Comparison of ENCODE assay signal across 1 cellular context in genomic region chr12:110109037-110109836, GRCh38.
A peak's percentile ranks its signal among the peaks of the same experiment; 100 is the strongest.
TF ChIP-seq lines count a peak whose summit lies in the region.

No MANE protein-coding gene starts in this region.

TF ChIP-seq in A549, 52 proteins besides CTCF, POLR2A, EP300 and RAD21 (continued from another document):
- TF ChIP-seq PBX3 (IDR thresholded peaks at IDR 0.05): peak; percentile 55
- peak; percentile 86 for TF ChIP-seq RARB (CRISPR knock-in tag; IDR thresholded peaks at IDR 0.05)
- peak; percentile 38 for TF ChIP-seq SMC3 (IDR thresholded peaks at IDR 0.05)
- TF ChIP-seq BCL3 (IDR thresholded peaks at IDR 0.05): peak; percentile 96; the same call in 2 of the 3 replicates
- TF ChIP-seq CEBPB (IDR thresholded peaks at IDR 0.05): peak; percentile 95 to 96
- TF ChIP-seq HOXA7 (CRISPR knock-in tag; IDR thresholded peaks at IDR 0.05): peak; percentile 59; the same call in 1 of the 2 replicates
- no peak for TF ChIP-seq POLR2AphosphoS2 (conservative IDR thresholded peaks at IDR 0.05; ENCODE audit: low read length)
- peak; percentile 97 for TF ChIP-seq JUNB (IDR thresholded peaks at IDR 0.05)
- no peak for TF ChIP-seq RCOR1 (IDR thresholded peaks at IDR 0.05; ENCODE audit: low read depth, low read length)
- 0 out of 2 replicates have a peak, but pooled peaks have one; percentile 25 for TF ChIP-seq E2F6 (IDR thresholded peaks at IDR 0.05; ENCODE audit: borderline replicate concordance, low read depth)
- peak; percentile 88 for TF ChIP-seq FOSL2 (IDR thresholded peaks at IDR 0.05)
- peak; percentile 94 for TF ChIP-seq FOSL2 (CRISPR knock-in tag; IDR thresholded peaks at IDR 0.05)
- TF ChIP-seq ZSCAN20 (CRISPR knock-in tag; IDR thresholded peaks at IDR 0.05): peak; percentile 81
- peak; percentile 99 for TF ChIP-seq JUN (IDR thresholded peaks at IDR 0.05)
- TF ChIP-seq NPAS2 (CRISPR knock-in tag; IDR thresholded peaks at IDR 0.05; ENCODE audit: borderline replicate concordance): peak; percentile 74
- no peak for TF ChIP-seq PHF8 (IDR thresholded peaks at IDR 0.05; ENCODE audit: borderline replicate concordance, low read depth)
- 0 out of 2 replicates have a peak, but pooled peaks have one; percentile 3 for TF ChIP-seq BHLHE40 (IDR thresholded peaks at IDR 0.05; ENCODE audit: low read depth, low read length)
- no peak for TF ChIP-seq HDAC2 (IDR thresholded peaks at IDR 0.05)
- no peak for TF ChIP-seq REST (IDR thresholded peaks at IDR 0.05)
- peak; percentile 62; the same call in 1 of the 2 replicates for TF ChIP-seq FOXS1 (CRISPR knock-in tag; IDR thresholded peaks at IDR 0.05)
- no peak for TF ChIP-seq ZC3H11A (IDR thresholded peaks at IDR 0.05)
- TF ChIP-seq CBX8 (IDR thresholded peaks at IDR 0.05): no peak
- TF ChIP-seq USF2 (IDR thresholded peaks at IDR 0.05): no peak
- no peak for TF ChIP-seq CHD2 (IDR thresholded peaks at IDR 0.05; ENCODE audit: low read length, partially characterized antibody)
- 0 out of 2 replicates have a peak, but pooled peaks have one; percentile 62 for TF ChIP-seq ESRRA (IDR thresholded peaks at IDR 0.05; ENCODE audit: borderline replicate concordance, low read length)
- no peak for TF ChIP-seq NFE2L2 (conservative IDR thresholded peaks at IDR 0.05; ENCODE audit: low read length)
- no peak for TF ChIP-seq KDM5A (IDR thresholded peaks at IDR 0.05)
- no peak for TF ChIP-seq ELK1 (IDR thresholded peaks at IDR 0.05; ENCODE audit: low read depth, low read length)
- no peak for TF ChIP-seq CHD4 (IDR thresholded peaks at IDR 0.05; ENCODE audit: borderline replicate concordance)
- TF ChIP-seq MYC (IDR thresholded peaks at IDR 0.05; ENCODE audit: borderline replicate concordance, low read length): 0 out of 2 replicates have a peak, but pooled peaks have one; percentile 26
- peak; percentile 88 for TF ChIP-seq HOXB5 (CRISPR knock-in tag; IDR thresholded peaks at IDR 0.05)
- TF ChIP-seq CBX2 (IDR thresholded peaks at IDR 0.05; ENCODE audit: borderline replicate concordance, low read depth): no peak
- no peak for TF ChIP-seq HEYL (CRISPR knock-in tag; IDR thresholded peaks at IDR 0.05)
- peak; percentile 72; the same call in 1 of the 2 replicates for TF ChIP-seq FOSB (CRISPR knock-in tag; IDR thresholded peaks at IDR 0.05)
- no peak for TF ChIP-seq RNF2 (IDR thresholded peaks at IDR 0.05; ENCODE audit: borderline replicate concordance, low read depth)
- 0 out of 2 replicates have a peak, but pooled peaks have one; percentile 6 for TF ChIP-seq TFCP2L1 (CRISPR knock-in tag; IDR thresholded peaks at IDR 0.05)
- peak; percentile 88 for TF ChIP-seq HES2 (IDR thresholded peaks at IDR 0.05)
- peak; percentile 80 for TF ChIP-seq HOXB13 (CRISPR knock-in tag; IDR thresholded peaks at IDR 0.05; ENCODE audit: low read depth)
- TF ChIP-seq MAX (IDR thresholded peaks at IDR 0.05): peak; percentile 85
- no peak for TF ChIP-seq MAFK (IDR thresholded peaks at IDR 0.05; ENCODE audit: partially characterized antibody)
- TF ChIP-seq ZNF302 (CRISPR knock-in tag; IDR thresholded peaks at IDR 0.05): no peak; the same call in 1 of the 2 replicates
- TF ChIP-seq GATA3 (IDR thresholded peaks at IDR 0.05; ENCODE audit: borderline replicate concordance): peak; percentile 99
- no peak for TF ChIP-seq TP53 (CRISPR knock-in tag; IDR thresholded peaks at IDR 0.05)
- peak; percentile 87 for TF ChIP-seq ATOH8 (CRISPR knock-in tag; IDR thresholded peaks at IDR 0.05; ENCODE audit: low read depth)
- TF ChIP-seq EHF (CRISPR knock-in tag; IDR thresholded peaks at IDR 0.05): peak; percentile 95
- TF ChIP-seq NR3C1 (IDR thresholded peaks at IDR 0.05): no peak
- no peak for TF ChIP-seq SREBF2 (IDR thresholded peaks at IDR 0.05)
- TF ChIP-seq MAZ (IDR thresholded peaks at IDR 0.05; ENCODE audit: borderline replicate concordance, low read depth, low read length): no peak
- TF ChIP-seq KDM1A (IDR thresholded peaks at IDR 0.05; ENCODE audit: low read depth): no peak
- TF ChIP-seq HMGXB4 (CRISPR knock-in tag; IDR thresholded peaks at IDR 0.05; ENCODE audit: borderline replicate concordance): no peak
- TF ChIP-seq RFX5 (IDR thresholded peaks at IDR 0.05): peak; percentile 83
